Comparison of ENCODE assay signal across 27 cellular contexts in genomic region chr5:1472964-1473628, GRCh38. TPM values are rescaled to one million over a fixed set of nuclear protein-coding genes. Genes with fewer than 3 reads are reported as not detected.
DNase-seq lines count a peak whose midpoint lies in the region; FAIRE-seq and TF ChIP-seq lines count a peak whose summit lies in the region.
"Had no signal": no experiment of that assay in that cellular context is flagged by ENCODE, and none has a peak within 500 bp of the region (broad histone marks: within the 10 kb centered on the region; RNA-seq: fewer than 3 reads in every experiment).

No MANE protein-coding gene starts in this region.

- H3K27me3 Mint-ChIP-seq in Calu3 (ENCODE audit: unreplicated experiment): no peaks in the 10 kb centered on the region
- no peaks in the 10 kb centered on the region for H3K27me3 Mint-ChIP-seq in activated CD4-positive, alpha-beta memory T cell treated with anti-CD3 and anti-CD28 coated beads, Interleukin-2, amount 10 ng/mL, durations not matched to agents 7 days and 5 days
- H3K27me3 Mint-ChIP-seq: CD4-positive, alpha-beta memory T cell had no signal

- H3K4me3 ChIP-seq in H1 (ENCODE audit: extremely low read depth in 1 of 4, insufficient read depth in 2 of 4, low read depth in 3 of 4, low read length in 4 of 4) (no peak overlapping the region), osteoblast (ENCODE audit: insufficient read depth, low read length) (no peak overlapping the region)
- H3K4me3 ChIP-seq: GM23338, spleen, thoracic aorta had no signal

- H2BK15ac ChIP-seq in H1 (ENCODE audit: low read length): no peak overlapping the region

- no peak overlapping the region for H3K23ac ChIP-seq in H1 (ENCODE audit: insufficient read length)

- no peak for TF ChIP-seq CTCF in Calu3 (IDR thresholded peaks at IDR 0.05; ENCODE audit: unreplicated experiment)
- no peak for TF ChIP-seq CTCF in H1 (IDR thresholded peaks at IDR 0.05; ENCODE audit: control extremely low read depth in 1 of 3, insufficient read depth in 1 of 3, low read depth in 1 of 3, low read length in 3 of 3)
- TF ChIP-seq CTCF in osteoblast (IDR thresholded peaks at IDR 0.05; ENCODE audit: extremely low read depth, low read depth, low read length): no peak

- H2AFZ ChIP-seq in H1 (ENCODE audit: low read length) (no peak overlapping the region), osteoblast (ENCODE audit: low read length) (no peak overlapping the region)
- H2AFZ ChIP-seq: GM23338 had no signal

- 0 out of 2 replicates have a peak, but pooled peaks cover 1% of the 10 kb centered on the region for H3K23me2 ChIP-seq in H1 (ENCODE audit: low read depth, low read length)

- no peak overlapping the region for H2BK20ac ChIP-seq in H1 (ENCODE audit: low read length)

- no peak overlapping the region for H3K14ac ChIP-seq in H1 (ENCODE audit: insufficient read length)

- no peak overlapping the region for H3K56ac ChIP-seq in H1 (replicated peaks; ENCODE audit: insufficient read length, low read depth, low read length)

- BruUV-seq in Calu3 (replicated peaks; lab: Mats Ljungman, UMichigan): no TSS peak

- H3K4me3 Mint-ChIP-seq in Calu3 (ENCODE audit: low read depth, unreplicated experiment): no peak overlapping the region
- H3K4me3 Mint-ChIP-seq in activated CD4-positive, alpha-beta memory T cell treated with anti-CD3 and anti-CD28 coated beads, Interleukin-2, amount 10 ng/mL, durations not matched to agents 7 days and 5 days: no peak overlapping the region
- H3K4me3 Mint-ChIP-seq: activated T-helper 1 cell treated with anti-CD3 and anti-CD28 coated beads, Interleukin-12 subunit alpha, Interleukin-12 subunit beta, Interleukin-2, Interleukin-4 antibody, amounts not matched to agents 30 ng/mL and 10 ng/mL and 1 ng/mL, durations not matched to agents 14 hours and 24 hours and 36 hours; GM23338 had no signal

- CTCF ChIA-PET in Calu3 (lab: Charles Lee) (no interaction called here), H1 (lab: Charles Lee; ENCODE audit: partially characterized antibody) (interaction anchor here (0.6 to 3.3 kb wide), 3 partner anchors 29 to 225 kb away, joined by 3 to 12 read pairs (median 3); no protein-coding TSS in a partner anchor)
- CTCF ChIA-PET in activated CD4-positive, alpha-beta memory T cell treated with anti-CD3 and anti-CD28 coated beads, Interleukin-2, amount 10 ng/mL, durations not matched to agents 7 days and 5 days (lab: Charles Lee): no interaction called here

- H3K4me1 ChIP-seq in H1 (replicated peaks in 1 of 4; ENCODE audit: control insufficient read depth in 3 of 4, insufficient read depth in 4 of 4, low read length in 3 of 4) (no peaks in the 10 kb centered on the region), osteoblast (ENCODE audit: insufficient read depth, low read length) (no peaks in the 10 kb centered on the region)

- H3K36me3 ChIP-seq in H1 (ENCODE audit: control insufficient read depth in 2 of 4, insufficient read depth in 4 of 4, low read length in 3 of 4) (peaks cover 29 to 80% (median 62%) of the 10 kb centered on the region in 4 experiments), osteoblast (ENCODE audit: insufficient read depth, low read length) (peaks cover 37% of the 10 kb centered on the region)

- no peak overlapping the region for H3K18ac ChIP-seq in H1 (ENCODE audit: extremely low read depth, low read length)

- H3K9me3 ChIP-seq in H1 (ENCODE audit: insufficient read depth in 2 of 2, low read depth in 1 of 2, low read length in 1 of 2) (no peaks in the 10 kb centered on the region), osteoblast (ENCODE audit: low read depth, low read length) (no peaks in the 10 kb centered on the region)
- H3K9me3 ChIP-seq: SK-N-SH, spleen, thoracic aorta had no signal

- H3K36me3 Mint-ChIP-seq in Calu3 (ENCODE audit: insufficient read depth, unreplicated experiment): peaks cover 30% of the 10 kb centered on the region
- H3K36me3 Mint-ChIP-seq in activated CD4-positive, alpha-beta memory T cell treated with anti-CD3 and anti-CD28 coated beads, Interleukin-2, amount 10 ng/mL, durations not matched to agents 7 days and 5 days (ENCODE audit: low read depth): peaks cover 12% of the 10 kb centered on the region

- H3K79me2 ChIP-seq in H1 (ENCODE audit: control insufficient read depth in 1 of 2, insufficient read depth in 2 of 2, low read length in 2 of 2) (no peaks in the 10 kb centered on the region), osteoblast (ENCODE audit: insufficient read depth, low read length) (no peaks in the 10 kb centered on the region)

- POLR2A ChIA-PET in H1 (lab: Charles Lee; ENCODE audit: partially characterized antibody): interaction anchor here (2.0 kb wide), 1 partner anchor 18 kb away, joined by 5 read pairs; no protein-coding TSS in a partner anchor
- POLR2A ChIA-PET in activated CD4-positive, alpha-beta memory T cell treated with anti-CD3 and anti-CD28 coated beads, Interleukin-2, amount 10 ng/mL, durations not matched to agents 7 days and 5 days (lab: Charles Lee): no interaction called here

- H3K9ac ChIP-seq in H1 (replicated peaks in 1 of 4; ENCODE audit: extremely low read depth in 1 of 4, low read depth in 3 of 4, low read length in 3 of 4): no peak overlapping the region
- H3K9ac ChIP-seq: SK-N-SH had no signal

- intact Hi-C loops in Calu3 (cut with micrococcal nuclease; ENCODE audit: unreplicated experiment): no loop called here

- no peak overlapping the region for H4K5ac ChIP-seq in H1 (ENCODE audit: insufficient read length, low read depth, low read length)

- no peak for TF ChIP-seq EP300 in H1 (IDR thresholded peaks at IDR 0.05; ENCODE audit: borderline replicate concordance in 1 of 2, low read depth in 2 of 2, low read length in 2 of 2)

- H4K20me1 ChIP-seq in H1 (replicated peaks in 1 of 2; ENCODE audit: control insufficient read depth in 1 of 2, insufficient read depth in 2 of 2, low read length in 2 of 2): peaks cover 4 to 19% of the 10 kb centered on the region in 2 experiments
- H4K20me1 ChIP-seq in osteoblast (ENCODE audit: insufficient read depth, low read length): peaks cover 6% of the 10 kb centered on the region

- H3K27ac ChIP-seq in H1 (ENCODE audit: low read depth, low read length) (no peak overlapping the region), osteoblast (ENCODE audit: low read depth, low read length) (no peak overlapping the region)
- H3K27ac ChIP-seq: thoracic aorta had no signal

- TF ChIP-seq RAD21 in H1 (IDR thresholded peaks at IDR 0.05 in 1 of 2, conservative IDR thresholded peaks at IDR 0.05 in 1 of 2; ENCODE audit: low read depth in 2 of 2, low read length in 2 of 2): no peak

- no peaks in the 10 kb centered on the region for H3K4me1 Mint-ChIP-seq in Calu3 (ENCODE audit: low read depth, unreplicated experiment)
- no peaks in the 10 kb centered on the region for H3K4me1 Mint-ChIP-seq in activated CD4-positive, alpha-beta memory T cell treated with anti-CD3 and anti-CD28 coated beads, Interleukin-2, amount 10 ng/mL, durations not matched to agents 7 days and 5 days
- H3K4me1 Mint-ChIP-seq: GM23338 had no signal

- H2AK5ac ChIP-seq in H1 (ENCODE audit: low read depth, low read length): no peak overlapping the region

- H3K27me3 ChIP-seq in H1 (replicated peaks in 1 of 4; ENCODE audit: control insufficient read depth in 3 of 4, extremely low read depth in 1 of 4, insufficient read depth in 3 of 4, low read length in 3 of 4) (no peaks in the 10 kb centered on the region), osteoblast (ENCODE audit: insufficient read depth, low read length) (no peaks in the 10 kb centered on the region)
- H3K27me3 ChIP-seq: spleen had no signal

- no peak overlapping the region for H2BK5ac ChIP-seq in H1 (ENCODE audit: low read depth, low read length)

- H3K27ac Mint-ChIP-seq in Calu3 (ENCODE audit: unreplicated experiment): peak overlapping the region; percentile 50
- H3K27ac Mint-ChIP-seq in activated CD4-positive, alpha-beta memory T cell treated with anti-CD3 and anti-CD28 coated beads, Interleukin-2, amount 10 ng/mL, durations not matched to agents 7 days and 5 days: no peak overlapping the region
- H3K27ac Mint-ChIP-seq: activated T-helper 1 cell treated with anti-CD3 and anti-CD28 coated beads, Interleukin-12 subunit alpha, Interleukin-12 subunit beta, Interleukin-2, Interleukin-4 antibody, amounts not matched to agents 30 ng/mL and 10 ng/mL and 1 ng/mL, durations not matched to agents 14 hours and 24 hours and 36 hours; GM23338 had no signal

- WGBS in H1 (ENCODE audit: extremely low coverage in 1 of 2, insufficient coverage in 1 of 2, insufficient read length in 1 of 2, insufficient replicate concordance in 2 of 2, low coverage in 1 of 2, low lambda C conversion rate in 2 of 2, missing lambda C conversion rate in 1 of 2), 2 experiments: 91% methylated on average over 23 of the region's 23 CpGs; no CpG with 5 or more reads in 1 of the 2 experiments

- FAIRE-seq in HTR-8/SVneo (lab: Jason Lieb, UNC): peak; percentile 48
- FAIRE-seq in H1 (lab: Jason Lieb, UNC): no peak
- FAIRE-seq: astrocyte had no signal

- H2BK12ac ChIP-seq in H1 (ENCODE audit: low read depth, low read length): no peak overlapping the region

- 0 out of 2 replicates have a peak overlapping the region, but pooled peaks have one; percentile 23 for H4K8ac ChIP-seq in H1 (ENCODE audit: extremely low read depth, insufficient read depth, low read length)

- H3K4me2 ChIP-seq in H1 (ENCODE audit: insufficient read depth in 1 of 2, low read depth in 2 of 2, low read length in 2 of 2) (no peak overlapping the region), osteoblast (ENCODE audit: insufficient read depth, low read length) (no peak overlapping the region)
- H3K4me2 ChIP-seq: GM23338, SK-N-SH had no signal

- H4K91ac ChIP-seq in H1 (replicated peaks; ENCODE audit: insufficient read length, low read length): no peak overlapping the region

- H3K79me1 ChIP-seq in H1 (ENCODE audit: low read depth, low read length): no peaks in the 10 kb centered on the region

- H2BK120ac ChIP-seq in H1 (replicated peaks; ENCODE audit: low read depth, low read length): no peak overlapping the region

- DNase-seq in Calu3 (no peak), HTR-8/SVneo (ENCODE audit: insufficient read length, low spot score) (no peak), H1 (ENCODE audit: low read depth in 1 of 2, low spot score in 2 of 2) (no peak), osteoblast (ENCODE audit: insufficient read length, low spot score, missing footprints) (peak; percentile 84), NCI-H526 treated with DMSO at 0.1 percent for 48 hours (lab: John Stamatoyannopoulos, UW) (no peak)
- no peak for DNase-seq in activated CD4-positive, alpha-beta memory T cell treated with anti-CD3 and anti-CD28 coated beads, Interleukin-2, amount 10 ng/mL, durations not matched to agents 7 days and 5 days
- no peak for DNase-seq in stimulated activated naive CD4-positive, alpha-beta T cell treated with Interleukin-2 at 50 U/mL for 16 hours (lab: John Stamatoyannopoulos, UW)
- DNase-seq: activated CD4-positive, alpha-beta T cell treated with anti-CD3 and anti-CD28 coated beads for 4 hours; CD4-positive, alpha-beta memory T cell; central memory CD4-positive, alpha-beta T cell; DMS153; kidney glomerular epithelial cell; mammary epithelial cell; NCI-H1105; NCI-H1930; NCI-H69; spleen; stimulated activated CD4-positive, alpha-beta T cell treated with anti-CD3 and anti-CD28 coated beads, Interleukin-4, amount 100 ng/mL, for 1 hour; stimulated activated naive CD4-positive, alpha-beta T cell had no signal

- no peak overlapping the region for H3K4ac ChIP-seq in H1 (replicated peaks; ENCODE audit: insufficient read length, low read depth, low read length)

- no peaks in the 10 kb centered on the region for H3K9me3 Mint-ChIP-seq in Calu3 (ENCODE audit: low read depth, unreplicated experiment)
- no peaks in the 10 kb centered on the region for H3K9me3 Mint-ChIP-seq in activated CD4-positive, alpha-beta memory T cell treated with anti-CD3 and anti-CD28 coated beads, Interleukin-2, amount 10 ng/mL, durations not matched to agents 7 days and 5 days
- H3K9me3 Mint-ChIP-seq: activated naive CD4-positive, alpha-beta T cell treated with anti-CD3 and anti-CD28 coated beads, Interleukin-2, amount 50 U/mL, for 72 hours; activated T-helper 1 cell treated with anti-CD3 and anti-CD28 coated beads, Interleukin-12 subunit alpha, Interleukin-12 subunit beta, Interleukin-2, Interleukin-4 antibody, amounts not matched to agents 30 ng/mL and 10 ng/mL and 1 ng/mL, durations not matched to agents 14 hours and 24 hours and 36 hours; CD4-positive, alpha-beta memory T cell; GM23338 had no signal

- TF ChIP-seq POLR2A in H1 (IDR thresholded peaks at IDR 0.05; ENCODE audit: control extremely low read depth in 1 of 2, low read depth in 2 of 2, low read length in 2 of 2): no peak

RNA-seq across cellular contexts. Expression of gene SLC6A3, which starts 27.9 kb away (rescaled TPM):
- total RNA-seq in Calu3 (2022): not detected in 2 replicates
- total RNA-seq in H1 (2021; fragmentation: NEBNext Ultra II Directional; extraction: Animal tissue kit (Norgen Biotek cat#: 25700)): 0.46 and 0.48 TPM in 2 replicates
- 0.86 and 0.91 TPM in 2 replicates for polyA plus RNA-seq in H1 (2011; rRNA removed)
- 0.57 TPM for polyA plus RNA-seq in H1 (2011; cell fraction: cytosol; rRNA removed)
- 1.9 TPM for polyA plus RNA-seq in H1 (2011; cell fraction: nucleus; rRNA removed)
- 0.55 to 0.88 TPM (median 0.75 TPM) in 4 replicates for polyA plus RNA-seq in H1 (2012, experiment 1 of 2)
- polyA plus RNA-seq in H1 (2012, experiment 2 of 2): 0.58 TPM
- 0.77 TPM for polyA plus RNA-seq in H1 (2013, experiment 1 of 2)
- 0.94 TPM for polyA plus RNA-seq in H1 (2013, experiment 2 of 2)
- polyA minus RNA-seq in H1 (2011; rRNA and poly(A)+ RNA removed): 1.0 and 1.1 TPM in 2 replicates
- 0.44 TPM for polyA minus RNA-seq in H1 (2011; cell fraction: cytosol; rRNA and poly(A)+ RNA removed)
- 0.50 TPM for polyA minus RNA-seq in H1 (2011; cell fraction: nucleus; rRNA and poly(A)+ RNA removed)
- not detected in 2 replicates for total RNA-seq in osteoblast
- not detected for total RNA-seq in activated CD4-positive, alpha-beta memory T cell treated with anti-CD3 and anti-CD28 coated beads, Interleukin-2, amount 10 ng/mL, durations not matched to agents 7 days and 5 days
- total RNA-seq: activated naive CD4-positive, alpha-beta T cell treated with anti-CD3 and anti-CD28 coated beads, Interleukin-2, amount 50 U/mL, for 72 hours; activated T-helper 1 cell treated with anti-CD3 and anti-CD28 coated beads, Interleukin-12 subunit alpha, Interleukin-12 subunit beta, Interleukin-2, Interleukin-4 antibody, amounts not matched to agents 30 ng/mL and 10 ng/mL and 1 ng/mL, durations not matched to agents 14 hours and 24 hours and 36 hours; CD4-positive, alpha-beta memory T cell; mammary epithelial cell; renal cortical epithelial cell; RPMI7951 had no signal
- polyA plus RNA-seq: CD4-positive, alpha-beta memory T cell; mammary epithelial cell; SK-N-SH had no signal

RNA-seq across cellular contexts. Expression of gene LPCAT1, which starts 50.7 kb away (rescaled TPM):
- 42.3 and 43.8 TPM in 2 replicates for total RNA-seq in Calu3 (2022)
- 260 and 266 TPM in 2 replicates for total RNA-seq in H1 (2021; fragmentation: NEBNext Ultra II Directional; extraction: Animal tissue kit (Norgen Biotek cat#: 25700))
- polyA plus RNA-seq in H1 (2011; rRNA removed): 107 and 168 TPM in 2 replicates
- polyA plus RNA-seq in H1 (2011; cell fraction: cytosol; rRNA removed): 145 TPM
- 161 TPM for polyA plus RNA-seq in H1 (2011; cell fraction: nucleus; rRNA removed)
- polyA plus RNA-seq in H1 (2012, experiment 1 of 2): 129 to 148 TPM (median 136 TPM) in 4 replicates
- polyA plus RNA-seq in H1 (2012, experiment 2 of 2): 146 TPM
- 245 TPM for polyA plus RNA-seq in H1 (2013, experiment 1 of 2)
- 311 TPM for polyA plus RNA-seq in H1 (2013, experiment 2 of 2)
- 76.4 and 90.5 TPM in 2 replicates for polyA minus RNA-seq in H1 (2011; rRNA and poly(A)+ RNA removed)
- 92.9 TPM for polyA minus RNA-seq in H1 (2011; cell fraction: cytosol; rRNA and poly(A)+ RNA removed)
- polyA minus RNA-seq in H1 (2011; cell fraction: nucleus; rRNA and poly(A)+ RNA removed): 64.8 TPM
- 11.6 and 15.6 TPM in 2 replicates for total RNA-seq in osteoblast
- total RNA-seq in activated CD4-positive, alpha-beta memory T cell treated with anti-CD3 and anti-CD28 coated beads, Interleukin-2, amount 10 ng/mL, durations not matched to agents 7 days and 5 days: 10 to 100 TPM; 68.7 to 71.4 TPM
